Comparison of ENCODE assay signal across 14 cellular contexts in the genomic region with DNA sequence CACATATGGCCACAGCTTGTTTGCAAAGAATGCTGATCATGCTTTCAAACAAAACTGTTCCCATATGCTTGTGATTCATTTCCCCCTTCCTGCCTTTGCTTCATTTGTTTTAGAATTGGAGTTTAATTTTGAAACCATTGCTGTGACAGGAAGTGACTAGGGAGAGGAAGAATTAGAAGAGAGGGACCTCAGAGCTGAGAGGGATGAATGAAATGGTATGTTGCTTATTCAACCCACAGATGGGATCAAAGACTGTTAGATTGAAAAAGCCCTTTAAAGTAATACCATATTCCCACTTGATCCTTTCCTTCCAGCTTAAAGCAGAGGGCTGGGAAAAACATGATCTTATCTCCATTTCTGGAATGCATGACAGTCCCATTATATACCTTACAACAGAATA.
DNase-seq lines count a peak whose midpoint lies in the region; ATAC-seq, FAIRE-seq and TF ChIP-seq lines count a peak whose summit lies in the region.
"Had no signal": no experiment of that assay in that cellular context is flagged by ENCODE, and none has a peak within 500 bp of the region (broad histone marks: within the 10 kb centered on the region; RNA-seq: fewer than 3 reads in every experiment).

No MANE protein-coding gene starts in this region.

- H3K4me3 ChIP-seq in choroid plexus epithelial cell (ENCODE audit: low read depth, low read length) (no peak overlapping the region), gastrocnemius medialis (no peak overlapping the region)

- no peak for TF ChIP-seq POLR2A in gastrocnemius medialis (IDR thresholded peaks at IDR 0.05)

- no peaks in the 10 kb centered on the region for H3K4me1 ChIP-seq in gastrocnemius medialis

- peaks cover 33% of the 10 kb centered on the region for H3K9me3 Mint-ChIP-seq in mesothelial cell of epicardium

- no peak for FAIRE-seq in GM19239 (lab: Jason Lieb, UNC)
- FAIRE-seq: endometrium had no signal

- no peak overlapping the region for H3K4me3 Mint-ChIP-seq in mesothelial cell of epicardium

- TF ChIP-seq CTCF in choroid plexus epithelial cell (conservative IDR thresholded peaks at IDR 0.05; ENCODE audit: low read depth, low read length) (no peak), mesothelial cell of epicardium (IDR thresholded peaks at IDR 0.05; ENCODE audit: unreplicated experiment) (no peak), gastrocnemius medialis (IDR thresholded peaks at IDR 0.05 in 4 of 5, conservative IDR thresholded peaks at IDR 0.05 in 1 of 5) (no peak)

- H3K27ac ChIP-seq in gastrocnemius medialis: no peak overlapping the region

- no peaks in the 10 kb centered on the region for H3K27me3 ChIP-seq in gastrocnemius medialis

- ATAC-seq in gastrocnemius medialis (no peak), GM21528 (IDR thresholded peaks at IDR 0.05; ENCODE audit: low FRiP score, unreplicated experiment) (no peak)

- peak overlapping the region; percentile 43 for H3K27ac Mint-ChIP-seq in mesothelial cell of epicardium

- H3K36me3 ChIP-seq in gastrocnemius medialis: no peaks in the 10 kb centered on the region

- no peaks in the 10 kb centered on the region for H3K27me3 Mint-ChIP-seq in mesothelial cell of epicardium (ENCODE audit: low read depth)

- intact Hi-C loops in gastrocnemius medialis (cut with DNase I; ENCODE audit: low total_unique reads): loop anchor here (10.0 kb wide), 1 partner anchor 64 kb away; no protein-coding TSS in a partner anchor

- H3K36me3 Mint-ChIP-seq in mesothelial cell of epicardium: peaks cover 10% of the 10 kb centered on the region

- in situ Hi-C loops in gastrocnemius medialis (cut with MboI; ENCODE audit: low sequenced_read_pairs in 4 of 4): no loop called here

- DNase-seq in Daoy (ENCODE audit: low read depth) (peak; percentile 59), NCI-H69 (lab: John Stamatoyannopoulos, UW) (peak; percentile 25), choroid plexus epithelial cell (ENCODE audit: low read depth) (peak; percentile 68), mesothelial cell of epicardium (ENCODE audit: low spot score in 2 of 2, unreplicated experiment in 2 of 2) (no peak), gastrocnemius medialis (no peak), HK-2 (ENCODE audit: unreplicated experiment) (no peak), GM19239 (ENCODE audit: insufficient read length, low spot score) (no peak)
- DNase-seq: activated gamma-delta T cell treated with Interleukin-2 at 50 U/mL for 16 hours; GOT3; NCI-H1092 treated with DMSO at 0.1 percent for 48 hours; stimulated activated CD4-positive, alpha-beta T cell treated with anti-CD3 and anti-CD28 coated beads, Interleukin-12 subunit alpha, Interleukin-12 subunit beta, amount 100 ng/mL, for 4 hours; stimulated activated naive CD4-positive, alpha-beta T cell had no signal

- H3K9me3 ChIP-seq in gastrocnemius medialis: no peaks in the 10 kb centered on the region

- H3K4me1 Mint-ChIP-seq in mesothelial cell of epicardium: peaks cover 19% of the 10 kb centered on the region

Comparison
In these comparisons a context has a peak if more than half of its experiments do, and no peak if none do; other contexts are left out.
1. DNase-seq: peak in Daoy (single experiment), NCI-H69 (single experiment) and choroid plexus epithelial cell (single experiment); none in mesothelial cell of epicardium (0 of 2), gastrocnemius medialis (0 of 2), HK-2 (single experiment) and GM19239 (single experiment).